ENCODE assay signal across 8 cellular contexts in the genomic region with DNA sequence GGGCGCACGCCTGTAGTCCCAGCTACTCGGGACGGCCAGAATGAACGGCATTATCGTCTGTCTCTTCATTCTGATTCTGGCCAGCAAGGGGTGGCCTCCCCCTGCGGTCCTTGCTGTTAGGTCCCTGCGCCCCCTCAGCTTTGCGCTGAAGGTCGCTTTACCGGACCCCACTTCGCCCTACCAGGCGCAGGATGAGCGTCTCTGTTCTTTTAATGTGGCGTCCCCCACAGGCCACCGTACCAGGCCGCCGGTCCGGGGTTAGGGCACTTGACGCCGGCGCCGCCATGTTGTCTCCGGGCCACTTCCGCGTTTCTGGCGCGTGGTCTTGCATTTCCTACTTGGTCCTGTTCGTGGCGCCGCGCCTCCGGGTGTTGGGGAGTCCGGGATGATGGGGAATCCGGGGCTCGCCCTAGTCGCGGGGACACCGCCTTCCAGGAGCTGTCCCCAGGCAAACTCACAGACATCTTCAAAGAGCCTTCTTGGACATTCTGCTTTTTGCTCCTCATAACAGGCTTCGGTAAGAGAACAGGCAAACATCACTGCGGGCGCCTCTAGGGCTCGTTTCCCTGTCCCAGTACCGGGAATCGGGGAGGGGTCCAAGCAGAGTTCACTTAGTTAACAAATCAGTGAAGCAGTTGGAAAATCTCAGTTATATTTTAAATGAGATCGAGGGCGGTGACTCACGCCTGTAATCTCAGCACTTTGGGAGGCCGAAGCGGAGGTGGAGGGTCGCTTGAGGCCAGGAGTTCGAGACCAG. TPM values are rescaled to one million over a fixed set of nuclear protein-coding genes. Genes with fewer than 3 reads are reported as not detected.
DNase-seq lines count a peak whose midpoint lies in the region; ATAC-seq and TF ChIP-seq lines count a peak whose summit lies in the region.

No MANE protein-coding gene starts in this region.

- no peaks in the 10 kb centered on the region for H3K36me3 Mint-ChIP-seq in activated T-cell treated with anti-CD3 and anti-CD28 coated beads, Interleukin-2, amount 50 U/mL, for 4 hours (ENCODE audit: insufficient read depth)

- no peaks in the 10 kb centered on the region for H3K27me3 Mint-ChIP-seq in activated T-cell treated with anti-CD3 and anti-CD28 coated beads, Interleukin-2, amount 50 U/mL, for 4 hours (ENCODE audit: low read depth)

- BruUV-seq in PC-3 (replicated peaks; lab: Mats Ljungman, UMichigan) = TSS peak; percentile 91

- intact Hi-C loops in PC-3 (cut with micrococcal nuclease) = loop anchor here (10.0 kb wide), 1 partner anchor 495 kb away; no protein-coding TSS in a partner anchor

- H3K36me3 ChIP-seq in PC-3 (ENCODE audit: low read depth, low read length) = no peaks in the 10 kb centered on the region
- H3K36me3 ChIP-seq in muscle layer of colon (ENCODE audit: insufficient read depth, low read length) = no peaks in the 10 kb centered on the region

- H3K9me3 Mint-ChIP-seq in activated T-cell treated with anti-CD3 and anti-CD28 coated beads, Interleukin-2, amount 50 U/mL, for 4 hours = no peaks in the 10 kb centered on the region

- CTCF ChIA-PET in PC-3 (lab: Charles Lee) = interaction anchor here (0.6 kb wide), 1 partner anchor 274 kb away, joined by 3 read pairs; no protein-coding TSS in a partner anchor

- H3K9me2 ChIP-seq in PC-3 (replicated peaks; ENCODE audit: low read length) = no peaks in the 10 kb centered on the region

- DNase-seq in DMS79 (lab: John Stamatoyannopoulos, UW) (peak; percentile 91), KBM-7 (peak; percentile 96), PC-3 (peak; percentile 88)
- DNase-seq in activated T-cell treated with anti-CD3 and anti-CD28 coated beads, Interleukin-2, amount 50 U/mL, for 4 hours = peak; percentile 94
- peak; percentile 80 to 89 for DNase-seq in stimulated activated CD8-positive, alpha-beta memory T cell treated with anti-CD3 and anti-CD28 coated beads, Interleukin-7, amount 100 ng/mL, for 1 hour (ENCODE audit: low read depth in 2 of 2)

- in situ Hi-C loops in KBM-7 (cut with MboI; ENCODE audit: low pct_unique_long_range_greater_than_20kb, low sequenced_read_pairs) = no loop called here

- peaks cover 18% of the 10 kb centered on the region for H3K4me1 Mint-ChIP-seq in activated T-cell treated with anti-CD3 and anti-CD28 coated beads, Interleukin-2, amount 50 U/mL, for 4 hours (ENCODE audit: low read depth)

- peaks cover under 1% of the 10 kb centered on the region for H3F3A ChIP-seq in PC-3 (ENCODE audit: low read length, unreplicated experiment)

- H4K20me1 ChIP-seq in PC-3 (ENCODE audit: low read length) = no peaks in the 10 kb centered on the region

- H3K27ac ChIP-seq in PC-3 (ENCODE audit: low read length) (peak overlapping the region; percentile 63), muscle layer of colon (ENCODE audit: low read depth, low read length) (peak overlapping the region; percentile 59)

- H3K4me1 ChIP-seq in PC-3 (ENCODE audit: insufficient read depth, low read length) (peaks cover 14% of the 10 kb centered on the region), muscle layer of colon (ENCODE audit: insufficient read depth, low read length) (peaks cover 9% of the 10 kb centered on the region)

- H3K27me3 ChIP-seq in PC-3 (ENCODE audit: low read length) = no peaks in the 10 kb centered on the region
- H3K27me3 ChIP-seq in muscle layer of colon (ENCODE audit: control insufficient read depth in 1 of 2, insufficient read depth in 2 of 2, low read length in 2 of 2) = no peaks in the 10 kb centered on the region

- peak overlapping the region; percentile 73 for H3K9ac ChIP-seq in PC-3 (ENCODE audit: low read length)
- H3K9ac ChIP-seq in muscle layer of colon (ENCODE audit: low read length) = peak overlapping the region; percentile 44

- H3K4me2 ChIP-seq in PC-3 (ENCODE audit: low read length) = peak overlapping the region; percentile 87

- no peaks in the 10 kb centered on the region for H3K9me3 ChIP-seq in PC-3 (ENCODE audit: low read length)
- no peaks in the 10 kb centered on the region for H3K9me3 ChIP-seq in muscle layer of colon (ENCODE audit: low read length)

- H3K79me2 ChIP-seq in PC-3 (ENCODE audit: low read length) = no peaks in the 10 kb centered on the region

- peak; percentile 77 for TF ChIP-seq CTCF in PC-3 (conservative IDR thresholded peaks at IDR 0.05; ENCODE audit: low read depth, low read length)

- peak overlapping the region; percentile 92 for H2AFZ ChIP-seq in PC-3 (ENCODE audit: low read length)

- POLR2A ChIA-PET in PC-3 (lab: Charles Lee; ENCODE audit: unreplicated experiment) = no interaction called here

- H3K4me3 Mint-ChIP-seq in activated T-cell treated with anti-CD3 and anti-CD28 coated beads, Interleukin-2, amount 50 U/mL, for 4 hours = peak overlapping the region; percentile 97

- ATAC-seq in GM21723 (IDR thresholded peaks at IDR 0.05; ENCODE audit: unreplicated experiment) = peak; percentile 96
- peak; percentile 86 for ATAC-seq in PC-3
- peak; percentile 96 to 97 for ATAC-seq in activated T-cell treated with anti-CD3 and anti-CD28 coated beads, Interleukin-2, amount 50 U/mL, for 4 hours
- peak; percentile 99 for ATAC-seq in esophagus mucosa

- H3K4me3 ChIP-seq in PC-3 (ENCODE audit: low read length) = peak overlapping the region; percentile 71
- peak overlapping the region; percentile 45 to 95 for H3K4me3 ChIP-seq in muscle layer of colon (ENCODE audit: low read depth in 1 of 2, low read length in 2 of 2)

RNA-seq across cellular contexts. Expression of gene NARS1, which starts 8.5 kb away (rescaled TPM):
- total RNA-seq in PC-3 (2014; rRNA removed) = 125 and 161 TPM in 2 replicates
- total RNA-seq in activated T-cell treated with anti-CD3 and anti-CD28 coated beads, Interleukin-2, amount 50 U/mL, for 4 hours = 100 to 1,000 TPM; 142 to 152 (median 151) TPM
- total RNA-seq in esophagus mucosa = 73.6 TPM

RNA-seq across cellular contexts. Expression of gene FECH, which starts 43.7 kb away (rescaled TPM):
- 87.7 and 136 TPM in 2 replicates for total RNA-seq in PC-3 (2014; rRNA removed)
- total RNA-seq in activated T-cell treated with anti-CD3 and anti-CD28 coated beads, Interleukin-2, amount 50 U/mL, for 4 hours = 10 to 100 TPM; 14.7 to 18.7 (median 17.8) TPM
- total RNA-seq in esophagus mucosa = 21.9 TPM

Comparison
In these comparisons a context has a peak if more than half of its experiments do, and no peak if none do; other contexts are left out.
1. Peak in every context shown above with its lines: DNase-seq, ATAC-seq, H3K4me3 ChIP-seq and H3K27ac ChIP-seq.